ENCODE assay signal across 19 cellular contexts in genomic region chr2:23469142-23469540, GRCh38.
"Had no signal": no experiment of that assay in that cellular context is flagged by ENCODE, and none has a peak within 500 bp of the region (broad histone marks: within the 10 kb centered on the region; RNA-seq: fewer than 3 reads in every experiment).

No MANE protein-coding gene starts in this region.

- H3K9ac ChIP-seq: parathyroid adenoma had no signal

- H3K27me3 ChIP-seq: colonic mucosa, uterus had no signal

- H3K9me3 ChIP-seq: colonic mucosa, heart left ventricle, psoas muscle, thoracic aorta, uterus had no signal

- H3K36me3 ChIP-seq: colonic mucosa, heart left ventricle, thoracic aorta, uterus had no signal

- H3K4me3 ChIP-seq: colonic mucosa, dorsolateral prefrontal cortex, heart left ventricle, psoas muscle, thoracic aorta, uterus had no signal

- H3K4me1 ChIP-seq: colonic mucosa, heart left ventricle, parathyroid adenoma, psoas muscle, uterus had no signal

- H3K27ac ChIP-seq: colonic mucosa, dorsolateral prefrontal cortex, parathyroid adenoma, psoas muscle, thoracic aorta, uterus had no signal

- DNase-seq: caudate nucleus; colonic mucosa; dorsolateral prefrontal cortex; effector CD8-positive, alpha-beta T cell; heart left ventricle; hippocampal formation; left colon; left ventricle myocardium superior; natural killer cell; occipital lobe; psoas muscle; stimulated activated CD4-positive, alpha-beta T cell treated with anti-CD3 and anti-CD28 coated beads, Interleukin-2, amount 100 ng/mL, for 24 hours; stimulated activated CD4-positive, alpha-beta T cell treated with anti-CD3 and anti-CD28 coated beads, Interleukin-4, amount 100 ng/mL, for 4 hours; stimulated activated naive B cell treated with anti-CD40 and anti-IgM and Interleukin-4, amounts not matched to agents 10 μg/mL and 1 μg/mL and 100 μg/mL, for 72 hours; stimulated activated naive CD8-positive, alpha-beta T cell treated with anti-CD3 and anti-CD28 coated beads, Interleukin-15, amount 100 ng/mL, for 72 hours; substantia nigra; uterus had no signal
